Comparison of ENCODE assay signal across 13 cellular contexts in genomic region chr1:27774654-27775053, GRCh38. TPM values are rescaled to one million over a fixed set of nuclear protein-coding genes. Genes with fewer than 3 reads are reported as not detected.
A peak's percentile ranks its signal among the peaks of the same experiment; 100 is the strongest.
DNase-seq lines count a peak whose midpoint lies in the region; ATAC-seq and TF ChIP-seq lines count a peak whose summit lies in the region.
"Had no signal": no experiment of that assay in that cellular context is flagged by ENCODE, and none has a peak within 500 bp of the region (broad histone marks: within the 10 kb centered on the region; RNA-seq: fewer than 3 reads in every experiment).

No MANE protein-coding gene starts in this region.

- no peak for TF ChIP-seq CTCF in mammary epithelial cell (conservative IDR thresholded peaks at IDR 0.05 in 1 of 2, IDR thresholded peaks at IDR 0.05 in 1 of 2; ENCODE audit: extremely low read depth in 1 of 2, insufficient read depth in 1 of 2, low read depth in 1 of 2, low read length in 2 of 2)
- no peak for TF ChIP-seq CTCF in adrenal gland (IDR thresholded peaks at IDR 0.05)

- CTCF ChIA-PET in mammary epithelial cell (lab: Charles Lee; ENCODE audit: low non-redundant PET), result no interaction called here
- CTCF ChIA-PET in naive thymus-derived CD4-positive, alpha-beta T cell (lab: Charles Lee), result interaction anchor here (0.7 to 1.6 kb wide), 2 partner anchors 11 to 105 kb away, joined by 4 to 5 read pairs; no protein-coding TSS in a partner anchor

- POLR2A ChIA-PET in naive thymus-derived CD4-positive, alpha-beta T cell (lab: Charles Lee), result no interaction called here

- H3K27ac ChIP-seq in mammary epithelial cell (ENCODE audit: insufficient read depth, low read depth, low read length) (peak overlapping the region; percentile 79), adrenal gland (no peak overlapping the region)
- peak overlapping the region; percentile 94 for H3K27ac ChIP-seq in naive thymus-derived CD4-positive, alpha-beta T cell (ENCODE audit: low read depth, low read length)

- H3K9ac ChIP-seq in mammary epithelial cell (ENCODE audit: insufficient read depth, low read length), result no peak overlapping the region

- H3K9me3 Mint-ChIP-seq in stimulated activated naive CD8-positive, alpha-beta T cell treated with anti-CD3 and anti-CD28 coated beads, Interleukin-15, Interleukin-2, amounts not matched to agents 100 ng/mL and 50 ng/mL, for 24 hours, result no peaks in the 10 kb centered on the region
- H3K9me3 Mint-ChIP-seq in naive thymus-derived CD4-positive, alpha-beta T cell, result peaks cover 0 to 1% (median 0%) of the 10 kb centered on the region in 11 donors

- BruUV-seq in mammary epithelial cell (replicated peaks; lab: Mats Ljungman, UMichigan), result no TSS peak

- intact Hi-C loops in mammary epithelial cell (cut with micrococcal nuclease) (loop anchor here (5.0 kb wide), 2 partner anchors 47 to 58 kb away; partner anchors contain the start of genes FAM76A and PPP1R8), adrenal gland (cut with DNase I) (no loop called here)
- intact Hi-C loops in naive thymus-derived CD4-positive, alpha-beta T cell (cut with micrococcal nuclease), result loop anchor here (5.0 to 10.0 kb wide), 3 partner anchors 172 to 852 kb away; partner anchors contain the start of genes AHDC1 (in 1 of the 2), NUDC (in 1 of the 2) and WDTC1 (in 1 of the 2)

- H3K36me3 Mint-ChIP-seq in stimulated activated naive CD8-positive, alpha-beta T cell treated with anti-CD3 and anti-CD28 coated beads, Interleukin-15, Interleukin-2, amounts not matched to agents 100 ng/mL and 50 ng/mL, for 24 hours (ENCODE audit: low read depth), result peaks cover 12% of the 10 kb centered on the region
- peaks cover 0 to 10% (median 6%) of the 10 kb centered on the region in 5 donors for H3K36me3 Mint-ChIP-seq in naive thymus-derived CD4-positive, alpha-beta T cell

- 81% methylated on average over 2 of the region's 2 CpGs for WGBS in mammary epithelial cell (ENCODE audit: low coverage, missing lambda C conversion rate)
- WGBS in adrenal gland, 4 donors, result 55 to 71% (median 58%) methylated on average over 2 of the region's 2 CpGs

- no peaks in the 10 kb centered on the region for H4K20me1 ChIP-seq in mammary epithelial cell (ENCODE audit: insufficient read depth, low read length)

- H3K79me2 ChIP-seq in mammary epithelial cell (ENCODE audit: insufficient read depth, low read length), result peaks cover 57% of the 10 kb centered on the region

- H3K4me2 ChIP-seq in mammary epithelial cell (ENCODE audit: insufficient read depth, low read depth, low read length), result peak overlapping the region; percentile 95

- no peak overlapping the region for H2AFZ ChIP-seq in mammary epithelial cell (ENCODE audit: low read depth, low read length)

- in situ Hi-C loops in mammary epithelial cell (cut with MboI; ENCODE audit: low sequenced_read_pairs in 2 of 2), result no loop called here

- no peak for TF ChIP-seq POLR2A in adrenal gland (IDR thresholded peaks at IDR 0.05)

- H3K27ac Mint-ChIP-seq in stimulated activated naive CD8-positive, alpha-beta T cell treated with anti-CD3 and anti-CD28 coated beads, Interleukin-15, Interleukin-2, amounts not matched to agents 100 ng/mL and 50 ng/mL, for 24 hours, result peak overlapping the region; percentile 36
- peak overlapping the region in 3 of 9 donors; percentile 5 to 92 (median 38) for H3K27ac Mint-ChIP-seq in naive thymus-derived CD4-positive, alpha-beta T cell

- H3K4me1 Mint-ChIP-seq in stimulated activated naive CD8-positive, alpha-beta T cell treated with anti-CD3 and anti-CD28 coated beads, Interleukin-15, Interleukin-2, amounts not matched to agents 100 ng/mL and 50 ng/mL, for 24 hours (ENCODE audit: low read depth), result peaks cover 43% of the 10 kb centered on the region
- peaks cover 28 to 52% (median 37%) of the 10 kb centered on the region in 7 donors for H3K4me1 Mint-ChIP-seq in naive thymus-derived CD4-positive, alpha-beta T cell

- H3K4me3 ChIP-seq in mammary epithelial cell (replicated peaks in 1 of 3; ENCODE audit: insufficient read depth in 1 of 3, low read depth in 2 of 3, low read length in 3 of 3) (peak overlapping the region in 2 of 3 experiments; percentile 83 to 98), adrenal gland (no peak overlapping the region)
- no peak overlapping the region for H3K4me3 ChIP-seq in naive thymus-derived CD4-positive, alpha-beta T cell (ENCODE audit: low read length)
- H3K4me3 ChIP-seq: mucosa of descending colon had no signal

- H3K4me1 ChIP-seq in mammary epithelial cell (ENCODE audit: insufficient read depth, low read length) (peaks cover 8% of the 10 kb centered on the region), adrenal gland (replicated peaks in 1 of 2) (peaks cover 8 to 27% of the 10 kb centered on the region in 2 donors)
- H3K4me1 ChIP-seq in naive thymus-derived CD4-positive, alpha-beta T cell (ENCODE audit: control insufficient read depth in 2 of 2, insufficient read depth in 2 of 2, low read length in 2 of 2), result peaks cover 10 to 13% of the 10 kb centered on the region in 2 donors

- no peaks in the 10 kb centered on the region for H3K27me3 Mint-ChIP-seq in stimulated activated naive CD8-positive, alpha-beta T cell treated with anti-CD3 and anti-CD28 coated beads, Interleukin-15, Interleukin-2, amounts not matched to agents 100 ng/mL and 50 ng/mL, for 24 hours
- no peaks in the 10 kb centered on the region for H3K27me3 Mint-ChIP-seq in naive thymus-derived CD4-positive, alpha-beta T cell

- ATAC-seq in stimulated activated naive CD8-positive, alpha-beta T cell treated with anti-CD3 and anti-CD28 coated beads, Interleukin-15, Interleukin-2, amounts not matched to agents 100 U/mL and 50 U/mL, for 24 hours, result no peak
- ATAC-seq in naive thymus-derived CD4-positive, alpha-beta T cell, result no peak
- ATAC-seq: mucosa of descending colon had no signal

- H3K36me3 ChIP-seq in mammary epithelial cell (ENCODE audit: insufficient read depth, low read length) (peaks cover 2% of the 10 kb centered on the region), adrenal gland (replicated peaks in 1 of 2) (no peaks in the 10 kb centered on the region)
- peaks cover 0 to 5% (median 0%) of the 10 kb centered on the region in 3 experiments for H3K36me3 ChIP-seq in naive thymus-derived CD4-positive, alpha-beta T cell (ENCODE audit: control insufficient read depth in 2 of 3, insufficient read depth in 3 of 3, low read length in 3 of 3)

- no peak overlapping the region for H3K4me3 Mint-ChIP-seq in stimulated activated naive CD8-positive, alpha-beta T cell treated with anti-CD3 and anti-CD28 coated beads, Interleukin-15, Interleukin-2, amounts not matched to agents 100 ng/mL and 50 ng/mL, for 24 hours
- peak overlapping the region in 1 of 10 donors; percentile 7 for H3K4me3 Mint-ChIP-seq in naive thymus-derived CD4-positive, alpha-beta T cell

- dilution Hi-C loops in mammary epithelial cell (cut with HindIII; ENCODE audit: low sequenced_read_pairs), result no loop called here

- no peaks in the 10 kb centered on the region for H3K27me3 ChIP-seq in mammary epithelial cell (ENCODE audit: insufficient read depth, low read length)
- no peaks in the 10 kb centered on the region for H3K27me3 ChIP-seq in naive thymus-derived CD4-positive, alpha-beta T cell (ENCODE audit: control insufficient read depth in 2 of 2, insufficient read depth in 2 of 2, low read length in 2 of 2)
- H3K27me3 ChIP-seq in adrenal gland, result no peaks in the 10 kb centered on the region

- DNase-seq in stimulated activated naive CD8-positive, alpha-beta T cell treated with anti-CD3 and anti-CD28 coated beads, Interleukin-15, Interleukin-2, amounts not matched to agents 100 U/mL and 50 U/mL, for 24 hours, result no peak
- no peak for DNase-seq in mammary epithelial cell
- DNase-seq in naive thymus-derived CD4-positive, alpha-beta T cell, result no peak
- no peak for DNase-seq in NCI-H2029 treated with DMSO at 0.1 percent for 48 hours (lab: John Stamatoyannopoulos, UW)
- DNase-seq in adrenal gland, result no peak
- DNase-seq in SHP77 treated with DMSO at 0.1 percent for 48 hours (lab: John Stamatoyannopoulos, UW), result no peak
- no peak for DNase-seq in activated CD8-positive, alpha-beta memory T cell treated with anti-CD3 and anti-CD28 coated beads, Interleukin-2, amount 50 U/mL, for 4 hours
- DNase-seq: activated CD4-positive, CD25-positive, alpha-beta regulatory T cell; activated effector memory CD4-positive, alpha-beta T cell treated with anti-CD3 and anti-CD28 coated beads, Interleukin-2, amount 50 U/mL, for 16 hours; mucosa of descending colon; NCI-H510A; SIG-M5 had no signal

- H3K9me3 ChIP-seq in mammary epithelial cell (replicated peaks; ENCODE audit: insufficient read depth, low read length), result no peaks in the 10 kb centered on the region
- H3K9me3 ChIP-seq in naive thymus-derived CD4-positive, alpha-beta T cell (ENCODE audit: control insufficient read depth in 2 of 3, low read length in 3 of 3), result no peaks in the 10 kb centered on the region
- H3K9me3 ChIP-seq in adrenal gland (replicated peaks in 1 of 3), result no peaks in the 10 kb centered on the region
- H3K9me3 ChIP-seq: mucosa of descending colon had no signal

RNA-seq across cellular contexts. Expression of gene STX12, which starts 1.6 kb away (rescaled TPM):
- 10 to 100 TPM; 39.1 to 59.8 TPM for total RNA-seq in mammary epithelial cell
- 13.0 TPM for polyA plus RNA-seq in mammary epithelial cell
- 4.2 TPM for polyA minus RNA-seq in mammary epithelial cell
- 10 to 100 TPM; 23.9 to 38.7 (median 28.9) TPM for total RNA-seq in naive thymus-derived CD4-positive, alpha-beta T cell
- polyA plus RNA-seq in naive thymus-derived CD4-positive, alpha-beta T cell, result 10 to 100 TPM in 1 of 2 donors, 1 to 10 TPM in 1; 9.3 to 11.2 TPM
- 10 to 100 TPM; 27.5 to 81.9 (median 55.4) TPM for total RNA-seq in adrenal gland
- 10 to 100 TPM; 18.4 to 72.1 (median 18.6) TPM for polyA plus RNA-seq in adrenal gland

RNA-seq across cellular contexts. Expression of gene FAM76A, which starts 48.9 kb away (rescaled TPM):
- total RNA-seq in mammary epithelial cell (10 to 100 TPM; 12.8 to 20.8 TPM), adrenal gland (10 to 100 TPM in 4 of 8 donors, 1 to 10 TPM in 4; 4.0 to 12.4 (median 9.8) TPM)
- polyA plus RNA-seq in mammary epithelial cell (5.7 TPM), adrenal gland (1 to 10 TPM; 2.9 to 7.6 (median 4.9) TPM)
- polyA minus RNA-seq in mammary epithelial cell, result 12.7 TPM
- total RNA-seq in naive thymus-derived CD4-positive, alpha-beta T cell, result 10 to 100 TPM; 15.2 to 25.2 (median 22.2) TPM
- polyA plus RNA-seq in naive thymus-derived CD4-positive, alpha-beta T cell, result 10 to 100 TPM in 1 of 2 donors, 1 to 10 TPM in 1; 9.0 to 10.2 TPM

RNA-seq across cellular contexts. Expression of gene PPP1R8, which starts 55.9 kb away (rescaled TPM):
- total RNA-seq in mammary epithelial cell (10 to 100 TPM; 37.0 to 42.5 TPM), adrenal gland (10 to 100 TPM; 20.7 to 63.5 (median 30.4) TPM)
- polyA plus RNA-seq in mammary epithelial cell (34.4 TPM), adrenal gland (10 to 100 TPM; 16.9 to 45.0 (median 19.6) TPM)
- 21.1 TPM for polyA minus RNA-seq in mammary epithelial cell
- total RNA-seq in naive thymus-derived CD4-positive, alpha-beta T cell, result 10 to 100 TPM; 17.5 to 60.2 (median 39.5) TPM
- polyA plus RNA-seq in naive thymus-derived CD4-positive, alpha-beta T cell, result 10 to 100 TPM; 37.4 to 45.8 TPM

Comparison
In these comparisons a context has a peak if more than half of its experiments do, and no peak if none do; other contexts are left out.
1. H3K27ac ChIP-seq: peak in mammary epithelial cell (single experiment) and naive thymus-derived CD4-positive, alpha-beta T cell (single experiment); none in adrenal gland (0 of 5).
2. H3K4me3 ChIP-seq: peak in mammary epithelial cell (2 of 3); none in naive thymus-derived CD4-positive, alpha-beta T cell (single experiment) and adrenal gland (0 of 4).
3. intact Hi-C loops: an anchor here in mammary epithelial cell (5.0 kb wide) and naive thymus-derived CD4-positive, alpha-beta T cell (5.0 to 10.0 kb wide); none called in adrenal gland.